ENCODE assay signal across 7 cellular contexts in genomic region chr3:12769761-12770160, GRCh38. TPM values are rescaled to one million over a fixed set of nuclear protein-coding genes. Genes with fewer than 3 reads are reported as not detected.
"Had no signal": no experiment of that assay in that cellular context is flagged by ENCODE, and none has a peak within 500 bp of the region (broad histone marks: within the 10 kb centered on the region; RNA-seq: fewer than 3 reads in every experiment).

No MANE protein-coding gene starts in this region.

- DNase-seq: KG1 had no signal

- H3K4me3 ChIP-seq: HAP-1 had no signal

- H3K9me3 Mint-ChIP-seq: GM23338 had no signal

- H3K4me1 ChIP-seq: HAP-1 had no signal

- H3K9me3 ChIP-seq: HAP-1 had no signal

- H3K4me1 Mint-ChIP-seq: GM23338 had no signal

- H3K27me3 Mint-ChIP-seq: IgD-negative memory B cell had no signal

- H3K36me3 ChIP-seq: HAP-1 had no signal

- H3K27ac Mint-ChIP-seq: GM23338, IgD-negative memory B cell had no signal

- FAIRE-seq: HTR-8/SVneo had no signal

- H3K4me3 Mint-ChIP-seq: GM23338, IgD-negative memory B cell had no signal

RNA-seq across cellular contexts. Expression of gene TMEM40, which starts 10.7 kb away (rescaled TPM):
- total RNA-seq: H7, HT-29 had no signal

RNA-seq across cellular contexts. Expression of gene CAND2, which starts 26.7 kb away (rescaled TPM):
- total RNA-seq: HT-29 had no signal
